Comparison of ENCODE assay signal across 1 cellular context in genomic region chr21:42677339-42678117, GRCh38.
TF ChIP-seq lines count a peak whose summit lies in the region.

No MANE protein-coding gene starts in this region.

TF ChIP-seq in K562, 482 proteins besides CTCF, POLR2A, EP300 and RAD21 (continued from another document):
- TF ChIP-seq THAP7 (CRISPR knock-in tag; IDR thresholded peaks at IDR 0.05) = no peak
- TF ChIP-seq ZNF766 (CRISPR knock-in tag; conservative IDR thresholded peaks at IDR 0.05) = 0 out of 2 replicates have a peak, but pooled peaks have one; percentile 39
- TF ChIP-seq, protein P1, sequence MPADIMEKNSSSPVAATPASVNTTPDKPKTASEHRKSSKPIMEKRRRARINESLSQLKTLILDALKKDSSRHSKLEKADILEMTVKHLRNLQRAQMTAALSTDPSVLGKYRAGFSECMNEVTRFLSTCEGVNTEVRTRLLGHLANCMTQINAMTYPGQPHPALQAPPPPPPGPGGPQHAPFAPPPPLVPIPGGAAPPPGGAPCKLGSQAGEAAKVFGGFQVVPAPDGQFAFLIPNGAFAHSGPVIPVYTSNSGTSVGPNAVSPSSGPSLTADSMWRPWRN (IDR thresholded peaks at IDR 0.05; ENCODE audit: low read depth) = peak; percentile 83
- no peak for TF ChIP-seq FOXJ3 (CRISPR knock-in tag; IDR thresholded peaks at IDR 0.05)
- no peak for TF ChIP-seq BDP1 (IDR thresholded peaks at IDR 0.05; ENCODE audit: insufficient read depth, insufficient read length)
- TF ChIP-seq TCF3 (CRISPR knock-in tag; IDR thresholded peaks at IDR 0.05) = peak; percentile 76
- TF ChIP-seq HDAC3 (IDR thresholded peaks at IDR 0.05; ENCODE audit: borderline replicate concordance, partially characterized antibody) = no peak
- TF ChIP-seq GATA2 (CRISPR knock-in tag; IDR thresholded peaks at IDR 0.05) = 0 out of 2 replicates have a peak, but pooled peaks have one; percentile 16
- no peak for TF ChIP-seq ZKSCAN3 (CRISPR knock-in tag; IDR thresholded peaks at IDR 0.05)
- TF ChIP-seq NFIC (IDR thresholded peaks at IDR 0.05) = peak; percentile 92
- no peak for TF ChIP-seq MBD1 (CRISPR knock-in tag; IDR thresholded peaks at IDR 0.05)
- no peak for TF ChIP-seq PURB (CRISPR knock-in tag; IDR thresholded peaks at IDR 0.05; ENCODE audit: low read depth)
- TF ChIP-seq ZNF133 (CRISPR knock-in tag; IDR thresholded peaks at IDR 0.05) = no peak
- no peak for TF ChIP-seq NBN (IDR thresholded peaks at IDR 0.05; ENCODE audit: low read depth)
- no peak for TF ChIP-seq FOXM1 (IDR thresholded peaks at IDR 0.05; ENCODE audit: low read depth)
- TF ChIP-seq FOXM1 (CRISPR knock-in tag; IDR thresholded peaks at IDR 0.05; ENCODE audit: low read depth) = no peak
- TF ChIP-seq, protein P2, sequence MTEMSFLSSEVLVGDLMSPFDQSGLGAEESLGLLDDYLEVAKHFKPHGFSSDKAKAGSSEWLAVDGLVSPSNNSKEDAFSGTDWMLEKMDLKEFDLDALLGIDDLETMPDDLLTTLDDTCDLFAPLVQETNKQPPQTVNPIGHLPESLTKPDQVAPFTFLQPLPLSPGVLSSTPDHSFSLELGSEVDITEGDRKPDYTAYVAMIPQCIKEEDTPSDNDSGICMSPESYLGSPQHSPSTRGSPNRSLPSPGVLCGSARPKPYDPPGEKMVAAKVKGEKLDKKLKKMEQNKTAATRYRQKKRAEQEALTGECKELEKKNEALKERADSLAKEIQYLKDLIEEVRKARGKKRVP (CRISPR knock-in tag; IDR thresholded peaks at IDR 0.05) = no peak
- no peak for TF ChIP-seq SNIP1 (IDR thresholded peaks at IDR 0.05; ENCODE audit: low read depth)
- TF ChIP-seq, protein P3, sequence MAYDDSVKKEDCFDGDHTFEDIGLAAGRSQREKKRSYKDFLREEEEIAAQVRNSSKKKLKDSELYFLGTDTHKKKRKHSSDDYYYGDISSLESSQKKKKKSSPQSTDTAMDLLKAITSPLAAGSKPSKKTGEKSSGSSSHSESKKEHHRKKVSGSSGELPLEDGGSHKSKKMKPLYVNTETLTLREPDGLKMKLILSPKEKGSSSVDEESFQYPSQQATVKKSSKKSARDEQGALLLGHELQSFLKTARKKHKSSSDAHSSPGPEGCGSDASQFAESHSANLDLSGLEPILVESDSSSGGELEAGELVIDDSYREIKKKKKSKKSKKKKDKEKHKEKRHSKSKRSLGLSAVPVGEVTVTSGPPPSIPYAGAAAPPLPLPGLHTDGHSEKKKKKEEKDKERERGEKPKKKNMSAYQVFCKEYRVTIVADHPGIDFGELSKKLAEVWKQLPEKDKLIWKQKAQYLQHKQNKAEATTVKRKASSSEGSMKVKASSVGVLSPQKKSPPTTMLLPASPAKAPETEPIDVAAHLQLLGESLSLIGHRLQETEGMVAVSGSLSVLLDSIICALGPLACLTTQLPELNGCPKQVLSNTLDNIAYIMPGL (CRISPR knock-in tag; IDR thresholded peaks at IDR 0.05) = no peak
- TF ChIP-seq, protein P4, sequence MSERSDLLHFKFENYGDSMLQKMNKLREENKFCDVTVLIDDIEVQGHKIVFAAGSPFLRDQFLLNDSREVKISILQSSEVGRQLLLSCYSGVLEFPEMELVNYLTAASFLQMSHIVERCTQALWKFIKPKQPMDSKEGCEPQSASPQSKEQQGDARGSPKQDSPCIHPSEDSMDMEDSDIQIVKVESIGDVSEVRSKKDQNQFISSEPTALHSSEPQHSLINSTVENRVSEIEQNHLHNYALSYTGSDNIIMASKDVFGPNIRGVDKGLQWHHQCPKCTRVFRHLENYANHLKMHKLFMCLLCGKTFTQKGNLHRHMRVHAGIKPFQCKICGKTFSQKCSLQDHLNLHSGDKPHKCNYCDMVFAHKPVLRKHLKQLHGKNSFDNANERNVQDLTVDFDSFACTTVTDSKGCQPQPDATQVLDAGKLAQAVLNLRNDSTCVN (CRISPR knock-in tag; IDR thresholded peaks at IDR 0.05) = no peak
- no peak for TF ChIP-seq ZNF592 (IDR thresholded peaks at IDR 0.05)
